ENCODE assay signal across 20 cellular contexts in genomic region chr1:26323382-26323781, GRCh38. TPM values are rescaled to one million over a fixed set of nuclear protein-coding genes. Genes with fewer than 3 reads are reported as not detected.
A peak's percentile ranks its signal among the peaks of the same experiment; 100 is the strongest.
DNase-seq lines count a peak whose midpoint lies in the region; ATAC-seq and TF ChIP-seq lines count a peak whose summit lies in the region.
"Had no signal": no experiment of that assay in that cellular context is flagged by ENCODE, and none has a peak within 500 bp of the region (broad histone marks: within the 10 kb centered on the region; RNA-seq: fewer than 3 reads in every experiment).

No MANE protein-coding gene starts in this region.

- no peaks in the 10 kb centered on the region for H3K27me3 ChIP-seq in CD8-positive, alpha-beta T cell (ENCODE audit: insufficient read depth, low read length)

- ATAC-seq in activated CD4-positive, alpha-beta T cell treated with anti-CD3 and anti-CD28 coated beads for 36 hours: no peak
- no peak for ATAC-seq in CD8-positive, alpha-beta T cell
- ATAC-seq in activated T-helper 17 cell treated with anti-CD3 and anti-CD28 coated beads, Interleukin-2, amount 50 U/mL, for 72 hours (replicated peaks): no peak
- no peak for ATAC-seq in naive thymus-derived CD8-positive, alpha-beta T cell
- ATAC-seq: Panc1 had no signal

- H3K27ac ChIP-seq in CD8-positive, alpha-beta T cell (ENCODE audit: low read depth, low read length): no peak overlapping the region
- H3K27ac ChIP-seq: 22Rv1; BLaER1 treated with 17β-estradiol and CSF1 and Interleukin-3, amounts not matched to agents 10 nM and 100 nM had no signal

- no peak overlapping the region for H3K4me3 ChIP-seq in CD8-positive, alpha-beta T cell (ENCODE audit: low read depth, low read length)
- H3K4me3 ChIP-seq: BLaER1 treated with 17β-estradiol and CSF1 and Interleukin-3, amounts not matched to agents 10 nM and 100 nM had no signal

- no peak for DNase-seq in activated CD4-positive, alpha-beta T cell treated with anti-CD3 and anti-CD28 coated beads for 36 hours
- DNase-seq in activated CD4-positive, alpha-beta T cell treated with anti-CD3 and anti-CD28 coated beads, Interleukin-2, amount 50 U/mL, for 4 hours: no peak
- DNase-seq in CD8-positive, alpha-beta T cell: no peak
- no peak for DNase-seq in naive thymus-derived CD8-positive, alpha-beta T cell
- no peak for DNase-seq in activated CD8-positive, alpha-beta memory T cell treated with anti-CD3 and anti-CD28 coated beads, Interleukin-2, amount 50 U/mL, for 4 hours
- no peak for DNase-seq in hypothalamus (lab: John Stamatoyannopoulos, UW)
- DNase-seq in GM13976 (ENCODE audit: low spot score): no peak
- DNase-seq: DMS53, H9, IMR-90, NCI-H1417, NCI-H2029, NCI-H2171 treated with DMSO at 0.1 percent for 48 hours, NCI-H774, Right ventricle myocardium superior had no signal

- in situ Hi-C loops in GM13976 (cut with MboI; ENCODE audit: low sequenced_read_pairs, unreplicated experiment): loop anchor here (5.0 kb wide), 1 partner anchor 41 kb away; the partner anchor contains the start of gene SH3BGRL3

- no peak overlapping the region for H3K4me3 Mint-ChIP-seq in activated CD4-positive, alpha-beta T cell treated with anti-CD3 and anti-CD28 coated beads for 36 hours
- H3K4me3 Mint-ChIP-seq in CD8-positive, alpha-beta T cell: no peak overlapping the region
- H3K4me3 Mint-ChIP-seq in activated T-helper 17 cell treated with anti-CD3 and anti-CD28 coated beads, Interleukin-2, amount 50 U/mL, for 72 hours: no peak overlapping the region
- peak overlapping the region in 3 of 10 donors; percentile 6 to 79 (median 59) for H3K4me3 Mint-ChIP-seq in naive thymus-derived CD8-positive, alpha-beta T cell
- H3K4me3 Mint-ChIP-seq: H9 had no signal

- no peaks in the 10 kb centered on the region for H3K27me3 Mint-ChIP-seq in activated CD4-positive, alpha-beta T cell treated with anti-CD3 and anti-CD28 coated beads for 36 hours
- H3K27me3 Mint-ChIP-seq in CD8-positive, alpha-beta T cell (ENCODE audit: low read depth): no peaks in the 10 kb centered on the region
- no peaks in the 10 kb centered on the region for H3K27me3 Mint-ChIP-seq in activated T-helper 17 cell treated with anti-CD3 and anti-CD28 coated beads, Interleukin-2, amount 50 U/mL, for 72 hours
- no peaks in the 10 kb centered on the region for H3K27me3 Mint-ChIP-seq in naive thymus-derived CD8-positive, alpha-beta T cell

- POLR2A ChIA-PET in activated CD4-positive, alpha-beta T cell treated with anti-CD3 and anti-CD28 coated beads for 36 hours (lab: Charles Lee): no interaction called here
- POLR2A ChIA-PET in CD8-positive, alpha-beta T cell (lab: Charles Lee): interaction anchor here (1.9 to 17.6 kb wide), 3 partner anchors 8 to 94 kb away, joined by 7 to 666 read pairs (median 16); partner anchors contain the start of gene SH3BGRL3
- POLR2A ChIA-PET in naive thymus-derived CD8-positive, alpha-beta T cell (lab: Charles Lee): interaction anchor here (1.1 to 28.3 kb wide), 6 partner anchors 15 to 89 kb away, joined by 5 to 2161 read pairs (median 18); partner anchors contain the start of genes CEP85, SH3BGRL3 and UBXN11

- H3K4me1 Mint-ChIP-seq in activated CD4-positive, alpha-beta T cell treated with anti-CD3 and anti-CD28 coated beads for 36 hours: peaks cover 35% of the 10 kb centered on the region
- H3K4me1 Mint-ChIP-seq in CD8-positive, alpha-beta T cell (ENCODE audit: low read depth): peaks cover 40% of the 10 kb centered on the region
- H3K4me1 Mint-ChIP-seq in activated T-helper 17 cell treated with anti-CD3 and anti-CD28 coated beads, Interleukin-2, amount 50 U/mL, for 72 hours: peaks cover 10% of the 10 kb centered on the region
- H3K4me1 Mint-ChIP-seq in naive thymus-derived CD8-positive, alpha-beta T cell: peaks cover 22 to 54% (median 49%) of the 10 kb centered on the region in 4 donors

- TF ChIP-seq CTCF in CD8-positive, alpha-beta T cell (IDR thresholded peaks at IDR 0.05): no peak
- no peak for TF ChIP-seq CTCF in GM13976 (IDR thresholded peaks at IDR 0.05; ENCODE audit: borderline replicate concordance, control extremely low read depth, extremely low read depth, insufficient read depth, missing control alignments)

- peak overlapping the region; percentile 34 for H3K27ac Mint-ChIP-seq in activated CD4-positive, alpha-beta T cell treated with anti-CD3 and anti-CD28 coated beads for 36 hours
- H3K27ac Mint-ChIP-seq in CD8-positive, alpha-beta T cell: peak overlapping the region; percentile 55
- peak overlapping the region; percentile 11 for H3K27ac Mint-ChIP-seq in activated T-helper 17 cell treated with anti-CD3 and anti-CD28 coated beads, Interleukin-2, amount 50 U/mL, for 72 hours
- peak overlapping the region in 9 of 10 donors; percentile 60 to 91 (median 81) for H3K27ac Mint-ChIP-seq in naive thymus-derived CD8-positive, alpha-beta T cell
- H3K27ac Mint-ChIP-seq: H9 had no signal

- H3K4me1 ChIP-seq in CD8-positive, alpha-beta T cell (ENCODE audit: insufficient read depth, low read length): peaks cover 29% of the 10 kb centered on the region

- CTCF ChIA-PET in activated CD4-positive, alpha-beta T cell treated with anti-CD3 and anti-CD28 coated beads for 36 hours (lab: Charles Lee): interaction anchor here (0.7 to 12.7 kb wide), 3 partner anchors 41 to 236 kb away, joined by 3 to 399 read pairs (median 4); partner anchors contain the start of gene SH3BGRL3
- CTCF ChIA-PET in CD8-positive, alpha-beta T cell (lab: Charles Lee): interaction anchor here (2.3 to 27.4 kb wide), 5 partner anchors 16 to 94 kb away, joined by 10 to 844 read pairs (median 46); partner anchors contain the start of genes SH3BGRL3 and UBXN11

- H3K36me3 Mint-ChIP-seq in activated CD4-positive, alpha-beta T cell treated with anti-CD3 and anti-CD28 coated beads for 36 hours (ENCODE audit: low read depth): peaks cover 31% of the 10 kb centered on the region
- H3K36me3 Mint-ChIP-seq in CD8-positive, alpha-beta T cell: peaks cover 63% of the 10 kb centered on the region
- peaks cover 62% of the 10 kb centered on the region for H3K36me3 Mint-ChIP-seq in activated T-helper 17 cell treated with anti-CD3 and anti-CD28 coated beads, Interleukin-2, amount 50 U/mL, for 72 hours (ENCODE audit: low read depth)
- H3K36me3 Mint-ChIP-seq in naive thymus-derived CD8-positive, alpha-beta T cell: peaks cover 8 to 54% (median 16%) of the 10 kb centered on the region in 3 donors

- intact Hi-C loops in activated CD4-positive, alpha-beta T cell treated with anti-CD3 and anti-CD28 coated beads for 36 hours (cut with DNase I, micrococcal nuclease): loop anchor here in 1 of 2 experiments (5.0 kb wide), 1 partner anchor 69 kb away; no protein-coding TSS in a partner anchor
- intact Hi-C loops in CD8-positive, alpha-beta T cell (cut with DNase I, micrococcal nuclease): loop anchor here (5.0 kb wide), 5 partner anchors 39 to 286 kb away; partner anchors contain the start of gene CATSPER4 (in 1 of the 2)

- peaks cover 26% of the 10 kb centered on the region for H3K36me3 ChIP-seq in CD8-positive, alpha-beta T cell (ENCODE audit: insufficient read depth, low read length)

- H3K9me3 ChIP-seq in CD8-positive, alpha-beta T cell (ENCODE audit: low read length): no peaks in the 10 kb centered on the region
- H3K9me3 ChIP-seq: BLaER1 treated with 17β-estradiol and CSF1 and Interleukin-3, amounts not matched to agents 10 nM and 100 nM had no signal

- no peaks in the 10 kb centered on the region for H3K9me3 Mint-ChIP-seq in activated CD4-positive, alpha-beta T cell treated with anti-CD3 and anti-CD28 coated beads for 36 hours (ENCODE audit: low read depth)
- no peaks in the 10 kb centered on the region for H3K9me3 Mint-ChIP-seq in CD8-positive, alpha-beta T cell
- H3K9me3 Mint-ChIP-seq in activated T-helper 17 cell treated with anti-CD3 and anti-CD28 coated beads, Interleukin-2, amount 50 U/mL, for 72 hours: no peaks in the 10 kb centered on the region
- H3K9me3 Mint-ChIP-seq in naive thymus-derived CD8-positive, alpha-beta T cell: no peaks in the 10 kb centered on the region
- H3K9me3 Mint-ChIP-seq: H9 had no signal

RNA-seq across cellular contexts. Expression of gene CD52, which starts 5.6 kb away (rescaled TPM):
- 100 to 1,000 TPM; 216 to 217 TPM for total RNA-seq in activated CD4-positive, alpha-beta T cell treated with anti-CD3 and anti-CD28 coated beads for 36 hours
- total RNA-seq in CD8-positive, alpha-beta T cell: 100 to 1,000 TPM; 285 to 289 TPM
- 100 to 1,000 TPM; 218 to 542 TPM for total RNA-seq in activated T-helper 17 cell treated with anti-CD3 and anti-CD28 coated beads, Interleukin-2, amount 50 U/mL, for 72 hours
- total RNA-seq in naive thymus-derived CD8-positive, alpha-beta T cell: 100 to 1,000 TPM; 772 to 847 TPM
- polyA plus RNA-seq in naive thymus-derived CD8-positive, alpha-beta T cell: 1,000 to 10,000 TPM; 6,330 to 6,863 (median 6,804) TPM
- total RNA-seq: IMR-90, NCI-H460 had no signal

RNA-seq across cellular contexts. Expression of gene UBXN11, which starts 16.9 kb away (rescaled TPM):
- total RNA-seq in activated CD4-positive, alpha-beta T cell treated with anti-CD3 and anti-CD28 coated beads for 36 hours: 10 to 100 TPM; 19.4 to 22.2 TPM
- total RNA-seq in CD8-positive, alpha-beta T cell: 10 to 100 TPM; 28.6 to 33.8 TPM
- 10 to 100 TPM; 17.9 to 23.2 TPM for total RNA-seq in activated T-helper 17 cell treated with anti-CD3 and anti-CD28 coated beads, Interleukin-2, amount 50 U/mL, for 72 hours
- 100 to 1,000 TPM; 121 to 129 TPM for total RNA-seq in naive thymus-derived CD8-positive, alpha-beta T cell
- polyA plus RNA-seq in naive thymus-derived CD8-positive, alpha-beta T cell: 10 to 100 TPM in 2 of 3 donors, 1 to 10 TPM in 1; 9.1 to 14.7 (median 12.4) TPM

RNA-seq across cellular contexts. Expression of gene CRYBG2, which starts 30.5 kb away (rescaled TPM):
- total RNA-seq in activated CD4-positive, alpha-beta T cell treated with anti-CD3 and anti-CD28 coated beads for 36 hours: 1 to 10 TPM; 1.5 to 1.6 TPM
- total RNA-seq in CD8-positive, alpha-beta T cell: 1 to 10 TPM in 1 of 2 experiments, under 1 TPM in 1; 0.33 to 1.0 TPM
- 10 to 100 TPM in 1 of 2 donors, under 1 TPM in 1; 0.37 to 13.6 TPM for total RNA-seq in activated T-helper 17 cell treated with anti-CD3 and anti-CD28 coated beads, Interleukin-2, amount 50 U/mL, for 72 hours
- total RNA-seq in naive thymus-derived CD8-positive, alpha-beta T cell: under 1 TPM; 0.74 to 0.75 TPM
- polyA plus RNA-seq in naive thymus-derived CD8-positive, alpha-beta T cell: under 1 TPM in 2 of 3 donors, not detected in 1; 0.07 to 0.55 TPM
- total RNA-seq: IMR-90, Right ventricle myocardium superior had no signal
- polyA plus RNA-seq: IMR-90 had no signal

RNA-seq across cellular contexts. Expression of gene SH3BGRL3, which starts 43.5 kb away (rescaled TPM):
- total RNA-seq in activated CD4-positive, alpha-beta T cell treated with anti-CD3 and anti-CD28 coated beads for 36 hours: 100 to 1,000 TPM; 267 to 381 TPM
- total RNA-seq in CD8-positive, alpha-beta T cell: 100 to 1,000 TPM; 187 to 191 TPM
- total RNA-seq in activated T-helper 17 cell treated with anti-CD3 and anti-CD28 coated beads, Interleukin-2, amount 50 U/mL, for 72 hours: 100 to 1,000 TPM; 258 to 280 TPM
- total RNA-seq in naive thymus-derived CD8-positive, alpha-beta T cell: 100 to 1,000 TPM; 250 to 255 TPM
- polyA plus RNA-seq in naive thymus-derived CD8-positive, alpha-beta T cell: 100 to 1,000 TPM; 805 to 925 (median 916) TPM

RNA-seq across cellular contexts. Expression of gene ZNF683, which starts 49.2 kb away (rescaled TPM):
- not detected for total RNA-seq in activated CD4-positive, alpha-beta T cell treated with anti-CD3 and anti-CD28 coated beads for 36 hours
- 10 to 100 TPM in 1 of 2 experiments, 1 to 10 TPM in 1; 8.4 to 10.9 TPM for total RNA-seq in CD8-positive, alpha-beta T cell
- not detected for total RNA-seq in activated T-helper 17 cell treated with anti-CD3 and anti-CD28 coated beads, Interleukin-2, amount 50 U/mL, for 72 hours
- 1 to 10 TPM; 2.1 to 2.4 TPM for total RNA-seq in naive thymus-derived CD8-positive, alpha-beta T cell
- 1 to 10 TPM in 2 of 3 donors, under 1 TPM in 1; 0.42 to 6.3 (median 3.1) TPM for polyA plus RNA-seq in naive thymus-derived CD8-positive, alpha-beta T cell
- total RNA-seq: H9, IMR-90, NCI-H460, Right ventricle myocardium superior had no signal
- polyA plus RNA-seq: IMR-90 had no signal

Comparison
In these comparisons a context has a peak if more than half of its experiments do, and no peak if none do; other contexts are left out.
1. H3K27ac Mint-ChIP-seq: peak in every context shown above with its lines; median percentile 81 in naive thymus-derived CD8-positive, alpha-beta T cell; 55 in CD8-positive, alpha-beta T cell; 34 in activated CD4-positive, alpha-beta T cell treated with anti-CD3 and anti-CD28 coated beads for 36 hours; 11 in activated T-helper 17 cell treated with anti-CD3 and anti-CD28 coated beads, Interleukin-2, amount 50 U/mL, for 72 hours.